Comparison of ENCODE assay signal across 1 cellular context in genomic region chr3:13189639-13190375, GRCh38.
TF ChIP-seq lines count a peak whose summit lies in the region.

No MANE protein-coding gene starts in this region.

TF ChIP-seq in GM23338, 12 proteins besides CTCF, POLR2A, EP300 and RAD21 (continued from another document):
- TF ChIP-seq, protein P1, sequence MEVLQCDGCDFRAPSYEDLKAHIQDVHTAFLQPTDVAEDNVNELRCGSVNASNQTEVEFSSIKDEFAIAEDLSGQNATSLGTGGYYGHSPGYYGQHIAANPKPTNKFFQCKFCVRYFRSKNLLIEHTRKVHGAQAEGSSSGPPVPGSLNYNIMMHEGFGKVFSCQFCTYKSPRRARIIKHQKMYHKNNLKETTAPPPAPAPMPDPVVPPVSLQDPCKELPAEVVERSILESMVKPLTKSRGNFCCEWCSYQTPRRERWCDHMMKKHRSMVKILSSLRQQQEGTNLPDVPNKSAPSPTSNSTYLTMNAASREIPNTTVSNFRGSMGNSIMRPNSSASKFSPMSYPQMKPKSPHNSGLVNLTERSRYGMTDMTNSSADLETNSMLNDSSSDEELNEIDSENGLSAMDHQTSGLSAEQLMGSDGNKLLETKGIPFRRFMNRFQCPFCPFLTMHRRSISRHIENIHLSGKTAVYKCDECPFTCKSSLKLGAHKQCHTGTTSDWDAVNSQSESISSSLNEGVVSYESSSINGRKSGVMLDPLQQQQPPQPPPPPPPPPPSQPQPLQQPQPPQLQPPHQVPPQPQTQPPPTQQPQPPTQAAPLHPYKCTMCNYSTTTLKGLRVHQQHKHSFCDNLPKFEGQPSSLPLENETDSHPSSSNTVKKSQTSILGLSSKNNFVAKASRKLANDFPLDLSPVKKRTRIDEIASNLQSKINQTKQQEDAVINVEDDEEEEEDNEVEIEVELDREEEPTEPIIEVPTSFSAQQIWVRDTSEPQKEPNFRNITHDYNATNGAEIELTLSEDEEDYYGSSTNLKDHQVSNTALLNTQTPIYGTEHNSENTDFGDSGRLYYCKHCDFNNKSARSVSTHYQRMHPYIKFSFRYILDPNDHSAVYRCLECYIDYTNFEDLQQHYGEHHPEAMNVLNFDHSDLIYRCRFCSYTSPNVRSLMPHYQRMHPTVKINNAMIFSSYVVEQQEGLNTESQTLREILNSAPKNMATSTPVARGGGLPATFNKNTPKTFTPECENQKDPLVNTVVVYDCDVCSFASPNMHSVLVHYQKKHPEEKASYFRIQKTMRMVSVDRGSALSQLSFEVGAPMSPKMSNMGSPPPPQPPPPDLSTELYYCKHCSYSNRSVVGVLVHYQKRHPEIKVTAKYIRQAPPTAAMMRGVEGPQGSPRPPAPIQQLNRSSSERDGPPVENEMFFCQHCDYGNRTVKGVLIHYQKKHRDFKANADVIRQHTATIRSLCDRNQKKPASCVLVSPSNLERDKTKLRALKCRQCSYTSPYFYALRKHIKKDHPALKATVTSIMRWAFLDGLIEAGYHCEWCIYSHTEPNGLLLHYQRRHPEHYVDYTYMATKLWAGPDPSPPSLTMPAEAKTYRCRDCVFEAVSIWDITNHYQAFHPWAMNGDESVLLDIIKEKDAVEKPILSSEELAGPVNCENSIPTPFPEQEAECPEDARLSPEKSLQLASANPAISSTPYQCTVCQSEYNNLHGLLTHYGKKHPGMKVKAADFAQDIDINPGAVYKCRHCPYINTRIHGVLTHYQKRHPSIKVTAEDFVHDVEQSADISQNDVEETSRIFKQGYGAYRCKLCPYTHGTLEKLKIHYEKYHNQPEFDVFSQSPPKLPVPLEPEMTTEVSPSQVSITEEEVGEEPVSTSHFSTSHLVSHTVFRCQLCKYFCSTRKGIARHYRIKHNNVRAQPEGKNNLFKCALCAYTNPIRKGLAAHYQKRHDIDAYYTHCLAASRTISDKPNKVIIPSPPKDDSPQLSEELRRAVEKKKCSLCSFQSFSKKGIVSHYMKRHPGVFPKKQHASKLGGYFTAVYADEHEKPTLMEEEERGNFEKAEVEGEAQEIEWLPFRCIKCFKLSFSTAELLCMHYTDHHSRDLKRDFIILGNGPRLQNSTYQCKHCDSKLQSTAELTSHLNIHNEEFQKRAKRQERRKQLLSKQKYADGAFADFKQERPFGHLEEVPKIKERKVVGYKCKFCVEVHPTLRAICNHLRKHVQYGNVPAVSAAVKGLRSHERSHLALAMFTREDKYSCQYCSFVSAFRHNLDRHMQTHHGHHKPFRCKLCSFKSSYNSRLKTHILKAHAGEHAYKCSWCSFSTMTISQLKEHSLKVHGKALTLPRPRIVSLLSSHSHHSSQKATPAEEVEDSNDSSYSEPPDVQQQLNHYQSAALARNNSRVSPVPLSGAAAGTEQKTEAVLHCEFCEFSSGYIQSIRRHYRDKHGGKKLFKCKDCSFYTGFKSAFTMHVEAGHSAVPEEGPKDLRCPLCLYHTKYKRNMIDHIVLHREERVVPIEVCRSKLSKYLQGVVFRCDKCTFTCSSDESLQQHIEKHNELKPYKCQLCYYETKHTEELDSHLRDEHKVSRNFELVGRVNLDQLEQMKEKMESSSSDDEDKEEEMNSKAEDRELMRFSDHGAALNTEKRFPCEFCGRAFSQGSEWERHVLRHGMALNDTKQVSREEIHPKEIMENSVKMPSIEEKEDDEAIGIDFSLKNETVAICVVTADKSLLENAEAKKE (CRISPR knock-in tag; IDR thresholded peaks at IDR 0.05): no peak
- TF ChIP-seq EZH2phosphoT487 (IDR thresholded peaks at IDR 0.05; ENCODE audit: unreplicated experiment) (no peak), EZH2 (IDR thresholded peaks at IDR 0.05; ENCODE audit: low read depth, unreplicated experiment) (no peak), POLR2AphosphoS5 (IDR thresholded peaks at IDR 0.05; ENCODE audit: low read depth) (no peak)
